In genomic region chr1:162070825-162071224, GRCh38 we compare ENCODE assay signal across 10 cellular contexts. TPM values are rescaled to one million over a fixed set of nuclear protein-coding genes. Genes with fewer than 3 reads are reported as not detected.
DNase-seq lines count a peak whose midpoint lies in the region; ATAC-seq and TF ChIP-seq lines count a peak whose summit lies in the region.
"Had no signal": no experiment of that assay in that cellular context is flagged by ENCODE, and none has a peak within 500 bp of the region (broad histone marks: within the 10 kb centered on the region; RNA-seq: fewer than 3 reads in every experiment).

No MANE protein-coding gene starts in this region.

- intact Hi-C loops in natural killer cell (cut with micrococcal nuclease) = no loop called here

- H3K4me3 Mint-ChIP-seq in natural killer cell = peak overlapping the region; percentile 89
- no peak overlapping the region for H3K4me3 Mint-ChIP-seq in natural killer cell treated with Interleukin-12 subunit alpha and Interleukin-12 subunit beta and Interleukin-15 and Interleukin-18, amount 100 ng/mL, for 72 hours

- H3K9me3 ChIP-seq in mucosa of stomach (ENCODE audit: control insufficient read depth, low read length) = no peaks in the 10 kb centered on the region
- H3K9me3 ChIP-seq: thyroid gland had no signal

- H3K27ac Mint-ChIP-seq in natural killer cell = no peak overlapping the region
- no peak overlapping the region for H3K27ac Mint-ChIP-seq in natural killer cell treated with Interleukin-12 subunit alpha and Interleukin-12 subunit beta and Interleukin-15 and Interleukin-18, amount 100 ng/mL, for 72 hours

- no peak for TF ChIP-seq CTCF in natural killer cell (IDR thresholded peaks at IDR 0.05)
- no peak for TF ChIP-seq CTCF in coronary artery (IDR thresholded peaks at IDR 0.05)

- no peak for DNase-seq in natural killer cell
- no peak for DNase-seq in natural killer cell treated with Interleukin-12 subunit alpha and Interleukin-12 subunit beta and Interleukin-15 and Interleukin-18, amount 100 ng/mL, for 72 hours (ENCODE audit: low spot score)
- DNase-seq in coronary artery (ENCODE audit: low spot score) = no peak
- DNase-seq in activated CD4-positive, CD25-positive, alpha-beta regulatory T cell treated with anti-CD3 and anti-CD28 coated beads, Interleukin-2, amount 50 U/mL, for 72 hours = no peak
- no peak for DNase-seq in LoVo (ENCODE audit: low spot score)
- DNase-seq in stimulated activated CD4-positive, alpha-beta T cell treated with anti-CD3 and anti-CD28 coated beads, Interleukin-2, amount 100 ng/mL, for 24 hours = no peak
- DNase-seq: GDM1 had no signal

- peaks cover 34 to 62% of the 10 kb centered on the region in 2 donors for H3K27me3 Mint-ChIP-seq in natural killer cell (ENCODE audit: low read depth in 2 of 2)
- peaks cover 27 to 39% of the 10 kb centered on the region in 2 donors for H3K27me3 Mint-ChIP-seq in natural killer cell treated with Interleukin-12 subunit alpha and Interleukin-12 subunit beta and Interleukin-15 and Interleukin-18, amount 100 ng/mL, for 72 hours

- H3K4me1 Mint-ChIP-seq in natural killer cell = peaks cover 0 to 7% of the 10 kb centered on the region in 2 donors
- H3K4me1 Mint-ChIP-seq in natural killer cell treated with Interleukin-12 subunit alpha and Interleukin-12 subunit beta and Interleukin-15 and Interleukin-18, amount 100 ng/mL, for 72 hours (ENCODE audit: low read depth in 2 of 2) = peaks cover 0 to 4% of the 10 kb centered on the region in 2 donors

- no peaks in the 10 kb centered on the region for H3K9me3 Mint-ChIP-seq in natural killer cell
- H3K9me3 Mint-ChIP-seq in natural killer cell treated with Interleukin-12 subunit alpha and Interleukin-12 subunit beta and Interleukin-15 and Interleukin-18, amount 100 ng/mL, for 72 hours = no peaks in the 10 kb centered on the region

- H3K36me3 ChIP-seq in mucosa of stomach (ENCODE audit: control insufficient read depth, insufficient read depth, low read length) = no peaks in the 10 kb centered on the region
- H3K36me3 ChIP-seq: thyroid gland had no signal

- ATAC-seq in natural killer cell = no peak
- no peak for ATAC-seq in natural killer cell treated with Interleukin-12 subunit alpha and Interleukin-12 subunit beta and Interleukin-15 and Interleukin-18, amount 100 ng/mL, for 72 hours
- no peak for ATAC-seq in HG02588 (IDR thresholded peaks at IDR 0.05; ENCODE audit: unreplicated experiment)

- H3K36me3 Mint-ChIP-seq in natural killer cell = no peaks in the 10 kb centered on the region
- no peaks in the 10 kb centered on the region for H3K36me3 Mint-ChIP-seq in natural killer cell treated with Interleukin-12 subunit alpha and Interleukin-12 subunit beta and Interleukin-15 and Interleukin-18, amount 100 ng/mL, for 72 hours

- H3K4me1 ChIP-seq in mucosa of stomach (ENCODE audit: control insufficient read depth, insufficient read depth, low read length) = peaks cover 34% of the 10 kb centered on the region

- peak overlapping the region; percentile 72 for H3K9ac ChIP-seq in mucosa of stomach (ENCODE audit: low read length)

- peaks cover 7% of the 10 kb centered on the region for H3K27me3 ChIP-seq in mucosa of stomach (ENCODE audit: control insufficient read depth, insufficient read depth, low read length)
- H3K27me3 ChIP-seq: thyroid gland had no signal

- H3K4me3 ChIP-seq in coronary artery = peak overlapping the region; percentile 93
- H3K4me3 ChIP-seq in mucosa of stomach (ENCODE audit: low read length) = peak overlapping the region; percentile 60

- no peak overlapping the region for H3K27ac ChIP-seq in coronary artery
- H3K27ac ChIP-seq: thyroid gland had no signal

RNA-seq across cellular contexts. Expression of gene NOS1AP, which starts 1.3 kb away (rescaled TPM):
- under 1 TPM in 2 of 3 donors, not detected in 1; 0.09 to 0.20 TPM for total RNA-seq in natural killer cell
- under 1 TPM in 1 of 2 donors, not detected in 1; 0.12 TPM for total RNA-seq in natural killer cell treated with Interleukin-12 subunit alpha and Interleukin-12 subunit beta and Interleukin-15 and Interleukin-18, amount 100 ng/mL, for 72 hours

RNA-seq across cellular contexts. Expression of gene OLFML2B, which starts 47.2 kb away (rescaled TPM):
- total RNA-seq in natural killer cell = under 1 TPM in 1 of 3 donors, not detected in 2; 0.33 TPM
- total RNA-seq in natural killer cell treated with Interleukin-12 subunit alpha and Interleukin-12 subunit beta and Interleukin-15 and Interleukin-18, amount 100 ng/mL, for 72 hours = not detected
